ENCODE assay signal across 1 cellular context in genomic region chr16:30378236-30379164, GRCh38.
A peak's percentile ranks its signal among the peaks of the same experiment; 100 is the strongest.
TF ChIP-seq lines count a peak whose summit lies in the region.

No MANE protein-coding gene starts in this region.

TF ChIP-seq in SK-N-SH, 30 proteins besides CTCF, POLR2A, EP300 and RAD21 (continued from another document):
- TF ChIP-seq FOXM1 (IDR thresholded peaks at IDR 0.05; ENCODE audit: low read depth) (no peak), SMC3 (IDR thresholded peaks at IDR 0.05; ENCODE audit: low read depth, low read length) (no peak), RCOR1 (IDR thresholded peaks at IDR 0.05; ENCODE audit: low read length) (no peak), FOSL2 (IDR thresholded peaks at IDR 0.05; ENCODE audit: borderline replicate concordance, low read depth) (no peak), CHD2 (IDR thresholded peaks at IDR 0.05; ENCODE audit: low read length, partially characterized antibody) (no peak), YY1 (IDR thresholded peaks at IDR 0.05; ENCODE audit: low read depth) (no peak), TAF1 (IDR thresholded peaks at IDR 0.05; ENCODE audit: borderline replicate concordance, low read depth, low read length) (peak; percentile 77)
- TF ChIP-seq, protein P1, sequence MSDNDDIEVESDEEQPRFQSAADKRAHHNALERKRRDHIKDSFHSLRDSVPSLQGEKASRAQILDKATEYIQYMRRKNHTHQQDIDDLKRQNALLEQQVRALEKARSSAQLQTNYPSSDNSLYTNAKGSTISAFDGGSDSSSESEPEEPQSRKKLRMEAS (IDR thresholded peaks at IDR 0.05; ENCODE audit: low read depth), result peak; percentile 57; the same call in 1 of the 2 replicates
- TF ChIP-seq, protein P2, sequence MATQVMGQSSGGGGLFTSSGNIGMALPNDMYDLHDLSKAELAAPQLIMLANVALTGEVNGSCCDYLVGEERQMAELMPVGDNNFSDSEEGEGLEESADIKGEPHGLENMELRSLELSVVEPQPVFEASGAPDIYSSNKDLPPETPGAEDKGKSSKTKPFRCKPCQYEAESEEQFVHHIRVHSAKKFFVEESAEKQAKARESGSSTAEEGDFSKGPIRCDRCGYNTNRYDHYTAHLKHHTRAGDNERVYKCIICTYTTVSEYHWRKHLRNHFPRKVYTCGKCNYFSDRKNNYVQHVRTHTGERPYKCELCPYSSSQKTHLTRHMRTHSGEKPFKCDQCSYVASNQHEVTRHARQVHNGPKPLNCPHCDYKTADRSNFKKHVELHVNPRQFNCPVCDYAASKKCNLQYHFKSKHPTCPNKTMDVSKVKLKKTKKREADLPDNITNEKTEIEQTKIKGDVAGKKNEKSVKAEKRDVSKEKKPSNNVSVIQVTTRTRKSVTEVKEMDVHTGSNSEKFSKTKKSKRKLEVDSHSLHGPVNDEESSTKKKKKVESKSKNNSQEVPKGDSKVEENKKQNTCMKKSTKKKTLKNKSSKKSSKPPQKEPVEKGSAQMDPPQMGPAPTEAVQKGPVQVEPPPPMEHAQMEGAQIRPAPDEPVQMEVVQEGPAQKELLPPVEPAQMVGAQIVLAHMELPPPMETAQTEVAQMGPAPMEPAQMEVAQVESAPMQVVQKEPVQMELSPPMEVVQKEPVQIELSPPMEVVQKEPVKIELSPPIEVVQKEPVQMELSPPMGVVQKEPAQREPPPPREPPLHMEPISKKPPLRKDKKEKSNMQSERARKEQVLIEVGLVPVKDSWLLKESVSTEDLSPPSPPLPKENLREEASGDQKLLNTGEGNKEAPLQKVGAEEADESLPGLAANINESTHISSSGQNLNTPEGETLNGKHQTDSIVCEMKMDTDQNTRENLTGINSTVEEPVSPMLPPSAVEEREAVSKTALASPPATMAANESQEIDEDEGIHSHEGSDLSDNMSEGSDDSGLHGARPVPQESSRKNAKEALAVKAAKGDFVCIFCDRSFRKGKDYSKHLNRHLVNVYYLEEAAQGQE (IDR thresholded peaks at IDR 0.05; ENCODE audit: low read depth, low read length), result no peak
